18 cellular contexts compared by ENCODE assay signal in the genomic region with DNA sequence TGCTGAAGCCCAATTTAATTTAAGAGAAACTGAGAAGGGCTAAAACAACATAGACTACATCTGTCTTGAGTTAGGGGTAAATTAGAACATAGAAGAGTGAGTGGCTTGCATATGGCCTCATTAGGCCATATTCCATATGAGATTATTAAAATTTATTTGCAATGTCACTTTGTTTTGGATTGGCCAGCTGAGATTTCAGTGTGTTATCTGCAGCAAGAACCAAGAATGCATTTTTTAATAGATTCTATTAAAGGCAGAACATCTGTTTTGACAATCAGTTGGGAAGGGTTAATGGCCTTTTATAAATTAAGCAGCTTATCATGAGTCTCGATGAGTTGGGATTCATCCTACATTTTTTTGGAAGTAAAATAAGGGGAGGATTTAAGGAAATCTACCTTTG.
DNase-seq lines count a peak whose midpoint lies in the region; ATAC-seq and TF ChIP-seq lines count a peak whose summit lies in the region.
"Had no signal": no experiment of that assay in that cellular context is flagged by ENCODE, and none has a peak within 500 bp of the region (broad histone marks: within the 10 kb centered on the region; RNA-seq: fewer than 3 reads in every experiment).

No MANE protein-coding gene starts in this region.

- H2AK5ac ChIP-seq in neuronal stem cell (ENCODE audit: low read depth, low read length), result no peak overlapping the region

- no peak overlapping the region for H3K4me3 ChIP-seq in neuronal stem cell (ENCODE audit: low read length in 2 of 2)
- H3K4me3 ChIP-seq: BLaER1 treated with 17β-estradiol and CSF1 and Interleukin-3, amounts not matched to agents 10 nM and 100 nM had no signal

- no peaks in the 10 kb centered on the region for H3K79me1 ChIP-seq in neuronal stem cell (ENCODE audit: low read depth, low read length)

- H3K9me3 ChIP-seq in neuronal stem cell (replicated peaks in 1 of 2; ENCODE audit: control insufficient read depth in 2 of 2, insufficient read depth in 1 of 2, low read depth in 1 of 2, low read length in 2 of 2), result no peaks in the 10 kb centered on the region
- H3K9me3 ChIP-seq: BLaER1 treated with 17β-estradiol and CSF1 and Interleukin-3, amounts not matched to agents 10 nM and 100 nM; Caco-2 had no signal

- H4K8ac ChIP-seq in neuronal stem cell (ENCODE audit: low read depth, low read length), result no peak overlapping the region

- H3K36me3 ChIP-seq in neuronal stem cell (replicated peaks in 1 of 2; ENCODE audit: control insufficient read depth in 2 of 2, insufficient read depth in 2 of 2, low read length in 2 of 2), result no peaks in the 10 kb centered on the region
- H3K36me3 ChIP-seq: BLaER1 treated with 17β-estradiol and CSF1 and Interleukin-3, amounts not matched to agents 10 nM and 100 nM had no signal

- peak; percentile 37; the same call in 1 of the 3 replicates for ATAC-seq in SK-N-SH treated with all-trans-retinoic acid at 6 μM for 48 hours
- ATAC-seq: CD8-positive, alpha-beta T cell had no signal

- H3K4me2 ChIP-seq in neuronal stem cell (ENCODE audit: insufficient read depth, low read length, poor library complexity, severe bottlenecking), result no peak overlapping the region
- H3K4me2 ChIP-seq: BLaER1 treated with 17β-estradiol and CSF1 and Interleukin-3, amounts not matched to agents 10 nM and 100 nM had no signal

- no CpG with 5 or more reads among the region's 1 CpG for WGBS in neuronal stem cell (ENCODE audit: extremely low coverage in 2 of 2, insufficient read length in 2 of 2, insufficient replicate concordance in 1 of 2), 2 donors

- no peak overlapping the region for H2BK12ac ChIP-seq in neuronal stem cell (ENCODE audit: low read length)

- H3K4ac ChIP-seq in neuronal stem cell (ENCODE audit: low read length), result no peak overlapping the region

- H2BK5ac ChIP-seq in neuronal stem cell (ENCODE audit: low read length), result no peak overlapping the region

- H2BK120ac ChIP-seq in neuronal stem cell (ENCODE audit: low read depth, low read length), result no peak overlapping the region

- H3K18ac ChIP-seq in neuronal stem cell (ENCODE audit: low read length), result no peak overlapping the region

- H2AFZ ChIP-seq in neuronal stem cell (ENCODE audit: low read length), result no peak overlapping the region

- no peaks in the 10 kb centered on the region for H3K4me1 ChIP-seq in neuronal stem cell (ENCODE audit: control insufficient read depth in 2 of 2, insufficient read depth in 1 of 2, low read depth in 1 of 2, low read length in 2 of 2)
- H3K4me1 ChIP-seq: BLaER1 treated with 17β-estradiol and CSF1 and Interleukin-3, amounts not matched to agents 10 nM and 100 nM; Caco-2 had no signal

- H3K27ac ChIP-seq in neuronal stem cell (replicated peaks; ENCODE audit: low read length), result no peak overlapping the region
- H3K27ac ChIP-seq: BLaER1 treated with 17β-estradiol and CSF1 and Interleukin-3, amounts not matched to agents 10 nM and 100 nM; C4-2B had no signal

- DNase-seq in NCI-H524 (lab: John Stamatoyannopoulos, UW), result peak; percentile 25 to 84
- DNase-seq in SK-N-DZ (ENCODE audit: low spot score), result peak; percentile 43
- peak; percentile 18 for DNase-seq in left kidney (ENCODE audit: low read depth, low spot score)
- no peak for DNase-seq in activated CD8-positive, alpha-beta memory T cell treated with anti-CD3 and anti-CD28 coated beads for 24 hours
- DNase-seq in GM19240 (ENCODE audit: insufficient read length, low spot score), result no peak
- DNase-seq in NOMO-1 treated with DMSO at 0.1 percent for 48 hours (lab: John Stamatoyannopoulos, UW; ENCODE audit: unreplicated experiment), result no peak
- no peak for DNase-seq in neuronal stem cell (ENCODE audit: low spot score)
- DNase-seq: 8988T; ACHN; Caco-2; Calu3; CD4-positive, alpha-beta T cell; CD8-positive, alpha-beta T cell; DMS79 treated with DMSO at 0.1 percent for 48 hours; GF-D8 had no signal

- H4K91ac ChIP-seq in neuronal stem cell (ENCODE audit: low read depth, low read length, poor library complexity), result no peak overlapping the region

- no peak overlapping the region for H3K14ac ChIP-seq in neuronal stem cell (ENCODE audit: low read length)

- H2BK15ac ChIP-seq in neuronal stem cell (ENCODE audit: low read length), result no peak overlapping the region

- H3K9ac ChIP-seq in neuronal stem cell (ENCODE audit: low read depth, low read length, poor library complexity), result no peak overlapping the region
- H3K9ac ChIP-seq: BLaER1 treated with 17β-estradiol and CSF1 and Interleukin-3, amounts not matched to agents 10 nM and 100 nM had no signal

- H3K23ac ChIP-seq in neuronal stem cell (ENCODE audit: low read depth, low read length, poor library complexity), result no peak overlapping the region

- no peaks in the 10 kb centered on the region for H3K27me3 ChIP-seq in neuronal stem cell (ENCODE audit: control insufficient read depth in 3 of 3, insufficient read depth in 3 of 3, low read depth in 1 of 3, low read length in 3 of 3)
- H3K27me3 ChIP-seq: BLaER1 treated with 17β-estradiol and CSF1 and Interleukin-3, amounts not matched to agents 10 nM and 100 nM had no signal

TF ChIP-seq in SK-N-SH treated with all-trans-retinoic acid at 6 μM for 48 hours, 23 proteins besides CTCF, POLR2A, EP300 and RAD21 (continues in another document):
- TF ChIP-seq TOX (CRISPR knock-in tag; IDR thresholded peaks at IDR 0.05; ENCODE audit: borderline replicate concordance) (no peak), CREB5 (CRISPR knock-in tag; IDR thresholded peaks at IDR 0.05; ENCODE audit: low read depth) (peak; percentile 91), GLIS3 (CRISPR knock-in tag; IDR thresholded peaks at IDR 0.05) (peak; percentile 83; the same call in 1 of the 2 replicates), ZFP3 (CRISPR knock-in tag; IDR thresholded peaks at IDR 0.05) (no peak), TCF4 (CRISPR knock-in tag; IDR thresholded peaks at IDR 0.05; ENCODE audit: borderline replicate concordance) (peak; percentile 100), OSR1 (CRISPR knock-in tag; IDR thresholded peaks at IDR 0.05) (no peak), SNAI2 (CRISPR knock-in tag; IDR thresholded peaks at IDR 0.05) (peak; percentile 95), POU6F1 (CRISPR knock-in tag; IDR thresholded peaks at IDR 0.05; ENCODE audit: borderline replicate concordance, low read depth) (no peak; the same call in 1 of the 2 replicates), BACH2 (CRISPR knock-in tag; IDR thresholded peaks at IDR 0.05; ENCODE audit: borderline replicate concordance) (peak; percentile 78; the same call in 1 of the 2 replicates), ESRRG (CRISPR knock-in tag; IDR thresholded peaks at IDR 0.05) (peak; percentile 92), ARNTL (CRISPR knock-in tag; IDR thresholded peaks at IDR 0.05; ENCODE audit: borderline replicate concordance, low read depth) (peak; percentile 83; the same call in 1 of the 2 replicates), ZFP30 (CRISPR knock-in tag; IDR thresholded peaks at IDR 0.05) (peak; percentile 57)
- TF ChIP-seq, protein P1, sequence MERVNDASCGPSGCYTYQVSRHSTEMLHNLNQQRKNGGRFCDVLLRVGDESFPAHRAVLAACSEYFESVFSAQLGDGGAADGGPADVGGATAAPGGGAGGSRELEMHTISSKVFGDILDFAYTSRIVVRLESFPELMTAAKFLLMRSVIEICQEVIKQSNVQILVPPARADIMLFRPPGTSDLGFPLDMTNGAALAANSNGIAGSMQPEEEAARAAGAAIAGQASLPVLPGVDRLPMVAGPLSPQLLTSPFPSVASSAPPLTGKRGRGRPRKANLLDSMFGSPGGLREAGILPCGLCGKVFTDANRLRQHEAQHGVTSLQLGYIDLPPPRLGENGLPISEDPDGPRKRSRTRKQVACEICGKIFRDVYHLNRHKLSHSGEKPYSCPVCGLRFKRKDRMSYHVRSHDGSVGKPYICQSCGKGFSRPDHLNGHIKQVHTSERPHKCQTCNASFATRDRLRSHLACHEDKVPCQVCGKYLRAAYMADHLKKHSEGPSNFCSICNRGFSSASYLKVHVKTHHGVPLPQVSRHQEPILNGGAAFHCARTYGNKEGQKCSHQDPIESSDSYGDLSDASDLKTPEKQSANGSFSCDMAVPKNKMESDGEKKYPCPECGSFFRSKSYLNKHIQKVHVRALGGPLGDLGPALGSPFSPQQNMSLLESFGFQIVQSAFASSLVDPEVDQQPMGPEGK (CRISPR knock-in tag; IDR thresholded peaks at IDR 0.05; ENCODE audit: borderline replicate concordance), result no peak

Comparison
In these comparisons a context has a peak if more than half of its experiments do, and no peak if none do; other contexts are left out.
1. DNase-seq: peak in NCI-H524 (2 of 2), SK-N-DZ (single experiment) and left kidney (single experiment); none in activated CD8-positive, alpha-beta memory T cell treated with anti-CD3 and anti-CD28 coated beads for 24 hours (single experiment), GM19240 (single experiment), NOMO-1 treated with DMSO at 0.1 percent for 48 hours (single experiment) and neuronal stem cell (single experiment).